ENCODE assay signal across 9 cellular contexts in the genomic region with DNA sequence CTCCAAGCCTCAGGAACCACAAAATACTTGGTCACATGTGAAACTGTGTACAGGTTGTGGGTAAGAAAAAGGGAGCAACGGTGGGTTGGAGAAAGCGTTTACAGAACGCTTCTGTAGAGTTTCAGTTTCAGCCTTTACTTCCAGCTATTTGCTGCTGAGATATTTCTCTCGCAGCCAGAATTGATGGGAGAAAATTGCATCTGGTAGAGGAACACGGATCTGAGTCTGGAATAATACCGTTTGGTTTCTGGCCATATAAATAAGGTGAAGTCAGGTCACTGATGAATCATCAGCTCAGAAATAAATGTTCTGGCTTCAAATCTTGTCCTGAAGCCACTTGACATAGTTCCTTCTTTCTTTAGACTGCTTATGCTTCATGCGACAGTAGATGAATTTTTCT. TPM values are rescaled to one million over a fixed set of nuclear protein-coding genes. Genes with fewer than 3 reads are reported as not detected.
A peak's percentile ranks its signal among the peaks of the same experiment; 100 is the strongest.
DNase-seq lines count a peak whose midpoint lies in the region; ATAC-seq, FAIRE-seq and TF ChIP-seq lines count a peak whose summit lies in the region.
"Had no signal": no experiment of that assay in that cellular context is flagged by ENCODE, and none has a peak within 500 bp of the region (broad histone marks: within the 10 kb centered on the region; RNA-seq: fewer than 3 reads in every experiment).

No MANE protein-coding gene starts in this region.

- H3K4me1 ChIP-seq in OCI-LY3 (ENCODE audit: low read length): peaks cover 13% of the 10 kb centered on the region
- H3K4me1 ChIP-seq in sigmoid colon: peaks cover 0 to 28% (median 18%) of the 10 kb centered on the region in 4 donors

- H3K27ac ChIP-seq in OCI-LY3 (ENCODE audit: low read length) (no peak overlapping the region), sigmoid colon (peak overlapping the region; percentile 58 to 79 (median 75))

- intact Hi-C loops in sigmoid colon (cut with DNase I): loop anchor here (5.0 kb wide), 1 partner anchor 1365 kb away; no protein-coding TSS in a partner anchor

- H3K27me3 ChIP-seq in OCI-LY3 (ENCODE audit: low read depth, low read length): peaks cover 13% of the 10 kb centered on the region; the same call in 1 of the 2 replicates
- H3K27me3 ChIP-seq in sigmoid colon: no peaks in the 10 kb centered on the region

- H3K4me3 ChIP-seq in OCI-LY3 (ENCODE audit: low read length) (peak overlapping the region; percentile 70), fibroblast of pulmonary artery (replicated peaks; ENCODE audit: low read depth, low read length) (no peak overlapping the region), sigmoid colon (peak overlapping the region in 3 of 4 donors; percentile 35 to 37 (median 35))

- no peak overlapping the region for H3K9ac ChIP-seq in OCI-LY3 (ENCODE audit: low read length)

- no peak overlapping the region; the same call in 1 of the 2 replicates for H2AFZ ChIP-seq in OCI-LY3 (ENCODE audit: low read depth, low read length)

- DNase-seq in GM18507 (ENCODE audit: extremely low spot score, insufficient read length, low read depth) (no peak), fibroblast of pulmonary artery (ENCODE audit: low read depth) (peak; percentile 13), sigmoid colon (no peak)
- DNase-seq in stimulated activated CD4-positive, alpha-beta T cell treated with anti-CD3 and anti-CD28 coated beads, Interleukin-2, amount 100 ng/mL, for 24 hours: no peak
- DNase-seq: retina had no signal

- 43 to 46% methylated on average over 7 of the region's 7 CpGs for WGBS in sigmoid colon, 2 donors

- no peak for TF ChIP-seq POLR2A in sigmoid colon (IDR thresholded peaks at IDR 0.05)

- peak in 1 of 4 donors; percentile 52 for TF ChIP-seq EP300 in sigmoid colon (IDR thresholded peaks at IDR 0.05)

- no peaks in the 10 kb centered on the region for H3K79me2 ChIP-seq in OCI-LY3 (ENCODE audit: low read length)

- no peaks in the 10 kb centered on the region for H4K20me1 ChIP-seq in OCI-LY3 (ENCODE audit: insufficient read depth, low read length)

- H3K36me3 ChIP-seq in OCI-LY3 (replicated peaks; ENCODE audit: low read depth, low read length) (no peaks in the 10 kb centered on the region), sigmoid colon (no peaks in the 10 kb centered on the region)

- H3K4me2 ChIP-seq in OCI-LY3 (ENCODE audit: low read length): peak overlapping the region; percentile 95

- H3K9me3 ChIP-seq in OCI-LY3 (ENCODE audit: insufficient read depth, low read length): no peaks in the 10 kb centered on the region
- no peaks in the 10 kb centered on the region for H3K9me3 ChIP-seq in sigmoid colon

- ATAC-seq in HG03565 (IDR thresholded peaks at IDR 0.05; ENCODE audit: unreplicated experiment) (no peak), GM18502 (IDR thresholded peaks at IDR 0.05; ENCODE audit: poor library complexity, unreplicated experiment) (no peak), GM19395 (IDR thresholded peaks at IDR 0.05; ENCODE audit: unreplicated experiment) (no peak)

- TF ChIP-seq CTCF in OCI-LY3 (IDR thresholded peaks at IDR 0.05; ENCODE audit: low read depth, low read length) (no peak), fibroblast of pulmonary artery (IDR thresholded peaks at IDR 0.05; ENCODE audit: low read length, missing control alignments) (no peak), sigmoid colon (IDR thresholded peaks at IDR 0.05) (no peak)

- FAIRE-seq in GM18507 (lab: Jason Lieb, UNC): peak; percentile 81

RNA-seq across cellular contexts. Expression of gene RFC3, which starts 20.3 kb away (rescaled TPM):
- 1 to 10 TPM; 5.9 to 9.4 (median 7.3) TPM for total RNA-seq in sigmoid colon
- polyA plus RNA-seq in sigmoid colon: 1 to 10 TPM; 3.6 to 9.6 (median 3.9) TPM
